Comparison of ENCODE assay signal across 9 cellular contexts in genomic region chr22:39151329-39151975, GRCh38. TPM values are rescaled to one million over a fixed set of nuclear protein-coding genes. Genes with fewer than 3 reads are reported as not detected.
A peak's percentile ranks its signal among the peaks of the same experiment; 100 is the strongest.
DNase-seq lines count a peak whose midpoint lies in the region; ATAC-seq and TF ChIP-seq lines count a peak whose summit lies in the region.
"Had no signal": no experiment of that assay in that cellular context is flagged by ENCODE, and none has a peak within 500 bp of the region (broad histone marks: within the 10 kb centered on the region; RNA-seq: fewer than 3 reads in every experiment).

No MANE protein-coding gene starts in this region.

- H3K27ac ChIP-seq in right atrium auricular region (peak overlapping the region; percentile 97 to 98), skeletal muscle tissue (ENCODE audit: low read depth, low read length) (peak overlapping the region; percentile 86)

- H3K9me3 Mint-ChIP-seq in WTC11, result no peaks in the 10 kb centered on the region

- H3K9me3 ChIP-seq in right atrium auricular region (no peaks in the 10 kb centered on the region), skeletal muscle tissue (ENCODE audit: control insufficient read depth in 3 of 3, low read length in 3 of 3) (no peaks in the 10 kb centered on the region)

- H3K9ac ChIP-seq in skeletal muscle tissue (ENCODE audit: low read depth in 1 of 3, low read length in 3 of 3), result peak overlapping the region; percentile 92 to 93 (median 92)

- CTCF ChIA-PET in WTC11 (lab: Charles Lee), result interaction anchor here (0.9 to 3.0 kb wide), 11 partner anchors 12 to 383 kb away, joined by 3 to 17 read pairs (median 6); no protein-coding TSS in a partner anchor

- peaks cover 26% of the 10 kb centered on the region for H3K4me1 Mint-ChIP-seq in WTC11

- no peak for TF ChIP-seq CTCF in GM12875 (IDR thresholded peaks at IDR 0.05; ENCODE audit: borderline replicate concordance, insufficient read depth, low read depth, low read length)
- no peak for TF ChIP-seq CTCF in WTC11 (IDR thresholded peaks at IDR 0.05)
- TF ChIP-seq CTCF in right atrium auricular region (IDR thresholded peaks at IDR 0.05), result no peak
- TF ChIP-seq CTCF in GM10266 (IDR thresholded peaks at IDR 0.05; ENCODE audit: control insufficient read depth, insufficient read depth, low read depth, missing control alignments), result no peak

- POLR2A ChIA-PET in WTC11 (lab: Charles Lee), result interaction anchor here (1.3 kb wide), 1 partner anchor 180 kb away, joined by 3 read pairs; no protein-coding TSS in a partner anchor

- H3K27me3 Mint-ChIP-seq in WTC11 (ENCODE audit: low read depth), result peaks cover 40% of the 10 kb centered on the region

- H3K27me3 ChIP-seq in right atrium auricular region, result no peaks in the 10 kb centered on the region
- no peaks in the 10 kb centered on the region for H3K27me3 ChIP-seq in skeletal muscle tissue (ENCODE audit: control insufficient read depth in 3 of 3, insufficient read depth in 3 of 3, low read length in 3 of 3)

- H3K4me3 Mint-ChIP-seq in WTC11, result peak overlapping the region; percentile 58

- H3K4me1 ChIP-seq in right atrium auricular region, result peaks cover 0 to 64% of the 10 kb centered on the region in 2 donors
- peaks cover 40 to 63% (median 51%) of the 10 kb centered on the region in 3 donors for H3K4me1 ChIP-seq in skeletal muscle tissue (ENCODE audit: control insufficient read depth in 3 of 3, insufficient read depth in 3 of 3, low read length in 3 of 3)

- no peak overlapping the region for H3K27ac Mint-ChIP-seq in WTC11

- DNase-seq in WTC11 (ENCODE audit: low spot score) (no peak), right atrium auricular region (ENCODE audit: low spot score) (no peak), GM10266 (ENCODE audit: extremely low spot score) (no peak), AG08395 (ENCODE audit: low spot score) (no peak)
- DNase-seq: NCI-H2171 had no signal

- H3K4me3 ChIP-seq in GM12875 (ENCODE audit: low read depth, low read length) (peak overlapping the region; percentile 88), right atrium auricular region (peak overlapping the region; percentile 86 to 90), skeletal muscle tissue (ENCODE audit: low read length in 3 of 3) (peak overlapping the region; percentile 84 to 90 (median 85))

- no peaks in the 10 kb centered on the region for H3K36me3 ChIP-seq in right atrium auricular region
- H3K36me3 ChIP-seq in skeletal muscle tissue (ENCODE audit: control insufficient read depth in 3 of 3, insufficient read depth in 3 of 3, low read length in 3 of 3), result peaks cover 12 to 15% (median 13%) of the 10 kb centered on the region in 3 donors

- no peaks in the 10 kb centered on the region for H3K36me3 Mint-ChIP-seq in WTC11

- ATAC-seq in WTC11 (no peak), GM18858 (IDR thresholded peaks at IDR 0.05; ENCODE audit: unreplicated experiment) (no peak), HG03460 (IDR thresholded peaks at IDR 0.05; ENCODE audit: unreplicated experiment) (no peak)

TF ChIP-seq in WTC11, 78 proteins besides CTCF, POLR2A, EP300 and RAD21:
- TF ChIP-seq, protein P1, sequence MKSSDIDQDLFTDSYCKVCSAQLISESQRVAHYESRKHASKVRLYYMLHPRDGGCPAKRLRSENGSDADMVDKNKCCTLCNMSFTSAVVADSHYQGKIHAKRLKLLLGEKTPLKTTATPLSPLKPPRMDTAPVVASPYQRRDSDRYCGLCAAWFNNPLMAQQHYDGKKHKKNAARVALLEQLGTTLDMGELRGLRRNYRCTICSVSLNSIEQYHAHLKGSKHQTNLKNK (CRISPR knock-in tag; IDR thresholded peaks at IDR 0.05), result no peak
- no peak for TF ChIP-seq ZNF671 (CRISPR knock-in tag; IDR thresholded peaks at IDR 0.05)

RNA-seq across cellular contexts. Expression of gene CBX7, which starts 1.0 kb away (rescaled TPM):
- total RNA-seq in WTC11 (2021) (10.6 to 11.1 TPM (median 10.6 TPM) in 3 replicates), right atrium auricular region (100 to 1,000 TPM in 1 of 2 donors, 10 to 100 TPM in 1; 62.0 to 111 TPM), skeletal muscle tissue (4.7 TPM)

RNA-seq across cellular contexts. Expression of gene APOBEC3H, which starts 54.4 kb away (rescaled TPM):
- total RNA-seq in WTC11 (2021) (0.42 to 0.80 TPM (median 0.66 TPM) in 3 replicates), right atrium auricular region (1 to 10 TPM in 1 of 2 donors, not detected in 1; 1.3 TPM), skeletal muscle tissue (not detected)
